In genomic region chr16:75062135-75062943, GRCh38 we compare ENCODE assay signal across 1 cellular context.
TF ChIP-seq lines count a peak whose summit lies in the region.

No MANE protein-coding gene starts in this region.

TF ChIP-seq in H1, 55 proteins besides CTCF, POLR2A, EP300 and RAD21:
- TF ChIP-seq SIRT6 (IDR thresholded peaks at IDR 0.05; ENCODE audit: low read length), result no peak
- TF ChIP-seq CREB1 (IDR thresholded peaks at IDR 0.05), result no peak
- no peak for TF ChIP-seq JUN (IDR thresholded peaks at IDR 0.05; ENCODE audit: low read depth, low read length)
- no peak for TF ChIP-seq KDM5A (IDR thresholded peaks at IDR 0.05; ENCODE audit: low read length)
- no peak for TF ChIP-seq EGR1 (IDR thresholded peaks at IDR 0.05; ENCODE audit: borderline replicate concordance, low read depth, low read length)
- TF ChIP-seq, protein P1, sequence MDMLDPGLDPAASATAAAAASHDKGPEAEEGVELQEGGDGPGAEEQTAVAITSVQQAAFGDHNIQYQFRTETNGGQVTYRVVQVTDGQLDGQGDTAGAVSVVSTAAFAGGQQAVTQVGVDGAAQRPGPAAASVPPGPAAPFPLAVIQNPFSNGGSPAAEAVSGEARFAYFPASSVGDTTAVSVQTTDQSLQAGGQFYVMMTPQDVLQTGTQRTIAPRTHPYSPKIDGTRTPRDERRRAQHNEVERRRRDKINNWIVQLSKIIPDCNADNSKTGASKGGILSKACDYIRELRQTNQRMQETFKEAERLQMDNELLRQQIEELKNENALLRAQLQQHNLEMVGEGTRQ (IDR thresholded peaks at IDR 0.05; ENCODE audit: low read length), result no peak
- no peak for TF ChIP-seq RNF2 (IDR thresholded peaks at IDR 0.05; ENCODE audit: borderline replicate concordance, low read depth, low read length, missing control alignments, poor library complexity, severe bottlenecking)
- TF ChIP-seq HDAC6 (IDR thresholded peaks at IDR 0.05; ENCODE audit: low read depth, low read length), result no peak
- no peak for TF ChIP-seq NANOG (IDR thresholded peaks at IDR 0.05; ENCODE audit: insufficient read depth, low read depth, low read length, poor library complexity, severe bottlenecking)
- TF ChIP-seq BCL11A (IDR thresholded peaks at IDR 0.05; ENCODE audit: low read depth in 2 of 2, low read length in 2 of 2), result no peak
- TF ChIP-seq CHD2 (IDR thresholded peaks at IDR 0.05; ENCODE audit: low read length), result no peak
- TF ChIP-seq E2F6 (IDR thresholded peaks at IDR 0.05), result no peak
- TF ChIP-seq SIX5 (IDR thresholded peaks at IDR 0.05; ENCODE audit: low read depth, low read length), result no peak
- no peak for TF ChIP-seq EZH2 (IDR thresholded peaks at IDR 0.05; ENCODE audit: low read depth, low read length, severe bottlenecking)
- no peak for TF ChIP-seq POU5F1 (IDR thresholded peaks at IDR 0.05; ENCODE audit: low read depth, low read length)
- TF ChIP-seq CEBPB (IDR thresholded peaks at IDR 0.05; ENCODE audit: low read depth, low read length), result no peak
- TF ChIP-seq SP2 (IDR thresholded peaks at IDR 0.05; ENCODE audit: low read length), result no peak
- TF ChIP-seq TEAD4 (IDR thresholded peaks at IDR 0.05; ENCODE audit: low read depth, low read length), result no peak
- TF ChIP-seq SP4 (IDR thresholded peaks at IDR 0.05; ENCODE audit: low read length), result no peak
- no peak for TF ChIP-seq MAX (IDR thresholded peaks at IDR 0.05)
